ENCODE assay signal across 23 cellular contexts in genomic region chr15:80402339-80402738, GRCh38. TPM values are rescaled to one million over a fixed set of nuclear protein-coding genes. Genes with fewer than 3 reads are reported as not detected.
DNase-seq lines count a peak whose midpoint lies in the region; ATAC-seq and TF ChIP-seq lines count a peak whose summit lies in the region.
"Had no signal": no experiment of that assay in that cellular context is flagged by ENCODE, and none has a peak within 500 bp of the region (broad histone marks: within the 10 kb centered on the region; RNA-seq: fewer than 3 reads in every experiment).

No MANE protein-coding gene starts in this region.

- no peak overlapping the region for H3K27ac ChIP-seq in BLaER1
- peak overlapping the region; percentile 83 for H3K27ac ChIP-seq in cingulate gyrus (ENCODE audit: low read depth, low read length)
- H3K27ac ChIP-seq in skeletal muscle tissue (ENCODE audit: low read depth, low read length): peak overlapping the region; percentile 20
- H3K27ac ChIP-seq in psoas muscle: no peak overlapping the region
- H3K27ac ChIP-seq: 22Rv1, C4-2B had no signal

- H3K36me3 Mint-ChIP-seq in nephron (ENCODE audit: low read depth) (no peaks in the 10 kb centered on the region), endothelial cell (ENCODE audit: low read depth, unreplicated experiment) (no peaks in the 10 kb centered on the region)

- peaks cover 20% of the 10 kb centered on the region for H3K27me3 ChIP-seq in BLaER1
- H3K27me3 ChIP-seq in skeletal muscle tissue (ENCODE audit: control insufficient read depth in 3 of 3, insufficient read depth in 3 of 3, low read length in 3 of 3): peaks cover 0 to 22% (median 10%) of the 10 kb centered on the region in 3 donors
- H3K27me3 ChIP-seq in psoas muscle (ENCODE audit: insufficient read depth in 3 of 3, low read length in 2 of 3): no peaks in the 10 kb centered on the region

- H3K36me3 ChIP-seq in BLaER1 (no peaks in the 10 kb centered on the region), skeletal muscle tissue (ENCODE audit: control insufficient read depth in 3 of 3, insufficient read depth in 3 of 3, low read length in 3 of 3) (no peaks in the 10 kb centered on the region), psoas muscle (ENCODE audit: insufficient read depth in 1 of 2, low read depth in 1 of 2) (no peaks in the 10 kb centered on the region)

- intact Hi-C loops in psoas muscle (cut with DNase I): loop anchor here in 1 of 2 donors (10.0 kb wide), 1 partner anchor 78 kb away; no protein-coding TSS in a partner anchor

- H3K27ac Mint-ChIP-seq in nephron: peak overlapping the region; percentile 79 to 93 (median 85)
- H3K27ac Mint-ChIP-seq in endothelial cell (ENCODE audit: unreplicated experiment): no peak overlapping the region
- H3K27ac Mint-ChIP-seq: CD8-positive, alpha-beta memory T cell; HFFc6 had no signal

- peaks cover 14% of the 10 kb centered on the region for H3K9me3 ChIP-seq in BLaER1
- H3K9me3 ChIP-seq in skeletal muscle tissue (ENCODE audit: control insufficient read depth in 3 of 3, low read length in 3 of 3): no peaks in the 10 kb centered on the region
- H3K9me3 ChIP-seq in psoas muscle: no peaks in the 10 kb centered on the region

- no peaks in the 10 kb centered on the region for H4K20me1 ChIP-seq in BLaER1

- H3K4me1 Mint-ChIP-seq in nephron: peaks cover 30% of the 10 kb centered on the region
- no peaks in the 10 kb centered on the region for H3K4me1 Mint-ChIP-seq in endothelial cell (ENCODE audit: unreplicated experiment)

- H3K4me3 Mint-ChIP-seq in nephron (peak overlapping the region; percentile 74 to 82 (median 80)), endothelial cell (ENCODE audit: unreplicated experiment) (no peak overlapping the region)
- H3K4me3 Mint-ChIP-seq: HFFc6 had no signal

- no peak for ATAC-seq in HG03159 (IDR thresholded peaks at IDR 0.05; ENCODE audit: unreplicated experiment)
- no peak for ATAC-seq in psoas muscle
- no peak for ATAC-seq in GM19397 (IDR thresholded peaks at IDR 0.05; ENCODE audit: unreplicated experiment)
- ATAC-seq: Right ventricle myocardium inferior had no signal

- DNase-seq in psoas muscle (no peak), endothelial cell (ENCODE audit: low spot score) (no peak)
- DNase-seq: ACHN; Calu3; CD8-positive, alpha-beta memory T cell; H7; HFFc6; Karpas-422; MV-4-11; NCI-H1105 treated with DMSO at 0.1 percent for 48 hours; NCI-H1694; NCI-H2081 treated with DMSO at 0.1 percent for 48 hours; NCI-H524 treated with DMSO at 0.1 percent for 48 hours; NCI-H82 had no signal

- H3K4me3 ChIP-seq in BLaER1 (no peak overlapping the region), skeletal muscle tissue (ENCODE audit: low read length in 3 of 3) (no peak overlapping the region), psoas muscle (no peak overlapping the region)

- WGBS in psoas muscle, 3 donors: 57 to 65% (median 64%) methylated on average over 3 of the region's 3 CpGs

- H3K4me2 ChIP-seq in BLaER1: peak overlapping the region; percentile 77

- H3K9ac ChIP-seq in BLaER1 (no peak overlapping the region), skeletal muscle tissue (ENCODE audit: low read depth in 1 of 3, low read length in 3 of 3) (no peak overlapping the region)

- TF ChIP-seq CTCF in nephron (IDR thresholded peaks at IDR 0.05; ENCODE audit: unreplicated experiment in 3 of 3): no peak
- TF ChIP-seq CTCF in psoas muscle (IDR thresholded peaks at IDR 0.05): no peak
- no peak for TF ChIP-seq CTCF in endothelial cell (IDR thresholded peaks at IDR 0.05; ENCODE audit: unreplicated experiment)

- H3K27me3 Mint-ChIP-seq in nephron (ENCODE audit: low read depth): peaks cover 5% of the 10 kb centered on the region
- peaks cover 8% of the 10 kb centered on the region for H3K27me3 Mint-ChIP-seq in endothelial cell (ENCODE audit: unreplicated experiment)

- H3K4me1 ChIP-seq in BLaER1: peaks cover 24% of the 10 kb centered on the region
- peaks cover 7 to 9% (median 8%) of the 10 kb centered on the region in 3 donors for H3K4me1 ChIP-seq in skeletal muscle tissue (ENCODE audit: control insufficient read depth in 3 of 3, insufficient read depth in 3 of 3, low read length in 3 of 3)
- H3K4me1 ChIP-seq in psoas muscle: peaks cover 11% of the 10 kb centered on the region

- H3K9me3 Mint-ChIP-seq in nephron: no peaks in the 10 kb centered on the region
- no peaks in the 10 kb centered on the region for H3K9me3 Mint-ChIP-seq in endothelial cell (ENCODE audit: unreplicated experiment)
- H3K9me3 Mint-ChIP-seq: HFFc6 had no signal

RNA-seq across cellular contexts. Expression of gene ARNT2, which starts 1.8 kb away (rescaled TPM):
- total RNA-seq in skeletal muscle tissue: 2.1 TPM
- 10 to 100 TPM in 2 of 4 donors, 1 to 10 TPM in 2; 2.7 to 12.2 (median 8.0) TPM for total RNA-seq in psoas muscle
- 1 to 10 TPM in 2 of 3 donors, under 1 TPM in 1; 0.09 to 4.4 (median 3.8) TPM for polyA plus RNA-seq in psoas muscle
- 0.87 TPM for total RNA-seq in endothelial cell (ENCODE audit: unreplicated experiment)
- polyA plus RNA-seq: CD8-positive, alpha-beta memory T cell had no signal

Comparison
In these comparisons a context has a peak if more than half of its experiments do, and no peak if none do; other contexts are left out.
1. H3K27ac ChIP-seq: peak in cingulate gyrus (single experiment) and skeletal muscle tissue (single experiment); none in BLaER1 (single experiment) and psoas muscle (single experiment).